In the genomic region with DNA sequence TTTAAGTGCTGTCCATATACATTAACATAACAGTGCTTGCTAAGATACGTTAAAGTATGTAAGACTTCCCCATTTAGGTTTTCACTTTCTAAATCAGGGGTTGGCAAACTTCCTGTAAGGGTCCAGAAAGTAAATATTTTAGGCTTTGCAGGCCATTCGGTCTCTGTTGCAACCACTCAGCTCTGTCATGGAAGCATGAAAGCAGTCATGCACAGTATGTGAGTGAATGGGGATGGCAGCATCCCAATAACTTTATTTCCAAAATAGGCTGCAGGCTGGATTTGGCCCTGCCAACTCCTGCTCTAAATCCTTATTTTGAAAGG, we compare ENCODE assay signal across 9 cellular contexts. TPM values are rescaled to one million over a fixed set of nuclear protein-coding genes. Genes with fewer than 3 reads are reported as not detected.
DNase-seq lines count a peak whose midpoint lies in the region; ATAC-seq and TF ChIP-seq lines count a peak whose summit lies in the region.
"Had no signal": no experiment of that assay in that cellular context is flagged by ENCODE, and none has a peak within 500 bp of the region (broad histone marks: within the 10 kb centered on the region; RNA-seq: fewer than 3 reads in every experiment).

No MANE protein-coding gene starts in this region.

- H3K9me3 ChIP-seq in adipocyte (ENCODE audit: control insufficient read depth, low read length) (no peaks in the 10 kb centered on the region), tibial nerve (peaks cover 0 to 12% (median 0%) of the 10 kb centered on the region in 4 donors)

- peak overlapping the region; percentile 23 for H3K4me3 ChIP-seq in adipocyte (ENCODE audit: low read length)
- H3K4me3 ChIP-seq in tibial nerve, result no peak overlapping the region
- H3K4me3 ChIP-seq: ascending aorta had no signal

- H3K9ac ChIP-seq in adipocyte (ENCODE audit: low read length), result peak overlapping the region; percentile 46

- H3K4me1 ChIP-seq in adipocyte (ENCODE audit: control insufficient read depth, insufficient read depth, low read length) (peaks cover 13% of the 10 kb centered on the region), tibial nerve (peaks cover 0 to 5% (median 0%) of the 10 kb centered on the region in 4 donors)

- no peak overlapping the region for H3K27ac ChIP-seq in tibial nerve

- TF ChIP-seq CTCF in tibial nerve (IDR thresholded peaks at IDR 0.05), result no peak

- ATAC-seq in GM21360 (IDR thresholded peaks at IDR 0.05; ENCODE audit: unreplicated experiment) (peak; percentile 89), HG03196 (IDR thresholded peaks at IDR 0.05; ENCODE audit: unreplicated experiment) (peak; percentile 87), left lobe of liver (no peak)

- TF ChIP-seq EP300 in tibial nerve (IDR thresholded peaks at IDR 0.05), result no peak

- WGBS in tibial nerve, 2 donors, result 52 to 61% methylated on average over 2 of the region's 2 CpGs

- TF ChIP-seq POLR2A in tibial nerve (IDR thresholded peaks at IDR 0.05), result no peak

- no peaks in the 10 kb centered on the region for H3K27me3 ChIP-seq in adipocyte (replicated peaks; ENCODE audit: control insufficient read depth, insufficient read depth, low read length)
- no peaks in the 10 kb centered on the region for H3K27me3 ChIP-seq in tibial nerve
- H3K27me3 ChIP-seq: ascending aorta had no signal

- H3K36me3 ChIP-seq in adipocyte (ENCODE audit: control insufficient read depth, insufficient read depth, low read length, severe bottlenecking) (no peaks in the 10 kb centered on the region), tibial nerve (peaks cover 0 to 4% (median 0%) of the 10 kb centered on the region in 3 donors)
- H3K36me3 ChIP-seq: ascending aorta had no signal

- DNase-seq in GF-D8 (lab: John Stamatoyannopoulos, UW) (peak; percentile 70), adipocyte (ENCODE audit: low read depth) (peak; percentile 82), GM03348 (ENCODE audit: low spot score) (no peak), left lobe of liver (ENCODE audit: low spot score) (no peak), H4 (ENCODE audit: low spot score) (no peak), tibial nerve (ENCODE audit: low spot score in 2 of 2) (no peak)

RNA-seq across cellular contexts. Expression of a gene that starts 29.1 kb away (rescaled TPM):
- total RNA-seq in left lobe of liver (0.68 TPM), tibial nerve (1 to 10 TPM; 1.3 to 5.7 (median 2.8) TPM)
- not detected in 2 replicates for total RNA-seq in H4 (2014; rRNA removed; shearing (Covaris generic))

Comparison
In these comparisons a context has a peak if more than half of its experiments do, and no peak if none do; other contexts are left out.
1. DNase-seq: peak in GF-D8 (single experiment) and adipocyte (single experiment); none in GM03348 (single experiment), left lobe of liver (single experiment), H4 (single experiment) and tibial nerve (0 of 2).